ENCODE assay signal across 1 cellular context in genomic region chr12:131896080-131896810, GRCh38.
TF ChIP-seq lines count a peak whose summit lies in the region.

No MANE protein-coding gene starts in this region.

TF ChIP-seq in HepG2, 621 proteins besides CTCF, POLR2A, EP300 and RAD21 (continued from another document and continues in another):
- no peak for TF ChIP-seq HNF1A (IDR thresholded peaks at IDR 0.05; ENCODE audit: low read depth)
- TF ChIP-seq HNF1A (CRISPR knock-in tag; IDR thresholded peaks at IDR 0.05; ENCODE audit: borderline replicate concordance), result peak; percentile 45; the same call in 1 of the 2 replicates
- TF ChIP-seq ZNF124 (CRISPR knock-in tag; IDR thresholded peaks at IDR 0.05), result no peak
- no peak; the same call in 1 of the 2 replicates for TF ChIP-seq SOX5 (CRISPR knock-in tag; IDR thresholded peaks at IDR 0.05; ENCODE audit: borderline replicate concordance)
- no peak for TF ChIP-seq ELF4 (CRISPR knock-in tag; IDR thresholded peaks at IDR 0.05; ENCODE audit: borderline replicate concordance)
- TF ChIP-seq ZFP36 (IDR thresholded peaks at IDR 0.05; ENCODE audit: borderline replicate concordance, low read depth, low read length, partially characterized antibody), result no peak
- peak; percentile 67; the same call in 1 of the 2 replicates for TF ChIP-seq ZNF724P (CRISPR knock-in tag; IDR thresholded peaks at IDR 0.05; ENCODE audit: borderline replicate concordance)
- no peak for TF ChIP-seq CBX1 (IDR thresholded peaks at IDR 0.05; ENCODE audit: low read depth)
- no peak for TF ChIP-seq EEA1 (CRISPR knock-in tag; IDR thresholded peaks at IDR 0.05; ENCODE audit: borderline replicate concordance)
- TF ChIP-seq KLF11 (CRISPR knock-in tag; IDR thresholded peaks at IDR 0.05), result no peak
- peak; percentile 82 for TF ChIP-seq ERF (CRISPR knock-in tag; IDR thresholded peaks at IDR 0.05)
- TF ChIP-seq ZNF34 (CRISPR knock-in tag; IDR thresholded peaks at IDR 0.05; ENCODE audit: borderline replicate concordance), result no peak
- TF ChIP-seq NRL (CRISPR knock-in tag; IDR thresholded peaks at IDR 0.05; ENCODE audit: borderline replicate concordance), result peak; percentile 21; the same call in 1 of the 2 replicates
- no peak for TF ChIP-seq SETDB1 (CRISPR knock-in tag; IDR thresholded peaks at IDR 0.05; ENCODE audit: borderline replicate concordance)
- no peak for TF ChIP-seq ZNF260 (CRISPR knock-in tag; IDR thresholded peaks at IDR 0.05; ENCODE audit: borderline replicate concordance, low read depth)
- TF ChIP-seq ZBTB4 (CRISPR knock-in tag; IDR thresholded peaks at IDR 0.05; ENCODE audit: borderline replicate concordance), result no peak
- no peak for TF ChIP-seq NFE2 (CRISPR knock-in tag; IDR thresholded peaks at IDR 0.05)
- 0 out of 2 replicates have a peak, but pooled peaks have one; percentile 72 for TF ChIP-seq SRY (CRISPR knock-in tag; IDR thresholded peaks at IDR 0.05)
- TF ChIP-seq ZBTB8A (CRISPR knock-in tag; IDR thresholded peaks at IDR 0.05; ENCODE audit: borderline replicate concordance, low read depth), result peak; percentile 67; the same call in 1 of the 2 replicates
- TF ChIP-seq CHCHD3 (CRISPR knock-in tag; IDR thresholded peaks at IDR 0.05), result peak; percentile 17; the same call in 1 of the 2 replicates
- no peak for TF ChIP-seq ZNF75D (CRISPR knock-in tag; IDR thresholded peaks at IDR 0.05; ENCODE audit: borderline replicate concordance)
- TF ChIP-seq SMAD1 (CRISPR knock-in tag; IDR thresholded peaks at IDR 0.05; ENCODE audit: borderline replicate concordance, low read depth), result no peak
- no peak for TF ChIP-seq TEF (CRISPR knock-in tag; IDR thresholded peaks at IDR 0.05)
- TF ChIP-seq ASH2L (IDR thresholded peaks at IDR 0.05; ENCODE audit: insufficient read length, low read depth, low read length), result no peak
- TF ChIP-seq CCAR2 (optimal IDR thresholded peaks at IDR 0.05; ENCODE audit: low read depth, low read length), result no peak
- TF ChIP-seq TGIF2 (CRISPR knock-in tag; IDR thresholded peaks at IDR 0.05), result peak; percentile 68; the same call in 1 of the 2 replicates
- no peak for TF ChIP-seq ZNF577 (CRISPR knock-in tag; IDR thresholded peaks at IDR 0.05; ENCODE audit: borderline replicate concordance, low read depth)
- TF ChIP-seq PHF21A (CRISPR knock-in tag; IDR thresholded peaks at IDR 0.05), result peak; percentile 67; the same call in 1 of the 2 replicates
- TF ChIP-seq ZMAT5 (CRISPR knock-in tag; IDR thresholded peaks at IDR 0.05; ENCODE audit: borderline replicate concordance, low read depth), result no peak
- no peak for TF ChIP-seq ZNF468 (CRISPR knock-in tag; IDR thresholded peaks at IDR 0.05)
- peak; percentile 78 for TF ChIP-seq CREB1 (IDR thresholded peaks at IDR 0.05)
- no peak for TF ChIP-seq CREB1 (CRISPR knock-in tag; IDR thresholded peaks at IDR 0.05)
- no peak; the same call in 1 of the 2 replicates for TF ChIP-seq NKX3-1 (CRISPR knock-in tag; IDR thresholded peaks at IDR 0.05)
- TF ChIP-seq ARNT2 (CRISPR knock-in tag; IDR thresholded peaks at IDR 0.05; ENCODE audit: low read depth), result peak; percentile 48; the same call in 1 of the 2 replicates
- 0 out of 2 replicates have a peak, but pooled peaks have one; percentile 51 for TF ChIP-seq LBX2 (CRISPR knock-in tag; IDR thresholded peaks at IDR 0.05; ENCODE audit: borderline replicate concordance)
- peak; percentile 43; the same call in 1 of the 2 replicates for TF ChIP-seq ZNF232 (CRISPR knock-in tag; IDR thresholded peaks at IDR 0.05; ENCODE audit: borderline replicate concordance)
- no peak for TF ChIP-seq JARID2 (CRISPR knock-in tag; IDR thresholded peaks at IDR 0.05; ENCODE audit: insufficient replicate concordance)
- TF ChIP-seq HDAC6 (IDR thresholded peaks at IDR 0.05; ENCODE audit: low read depth, low read length), result no peak
- peak; percentile 83; the same call in 1 of the 2 replicates for TF ChIP-seq CCDC6 (CRISPR knock-in tag; IDR thresholded peaks at IDR 0.05)
- TF ChIP-seq BRF2 (CRISPR knock-in tag; IDR thresholded peaks at IDR 0.05), result no peak
- TF ChIP-seq NR1H2 (CRISPR knock-in tag; IDR thresholded peaks at IDR 0.05; ENCODE audit: borderline replicate concordance, low read depth), result no peak
- TF ChIP-seq ZNF710 (CRISPR knock-in tag; IDR thresholded peaks at IDR 0.05; ENCODE audit: borderline replicate concordance), result peak; percentile 72
- TF ChIP-seq ZNF691 (CRISPR knock-in tag; IDR thresholded peaks at IDR 0.05; ENCODE audit: borderline replicate concordance, low read depth), result no peak
- no peak for TF ChIP-seq ZBTB3 (CRISPR knock-in tag; IDR thresholded peaks at IDR 0.05; ENCODE audit: borderline replicate concordance, low read depth)
- 0 out of 2 replicates have a peak, but pooled peaks have one; percentile 36 for TF ChIP-seq ZNF317 (CRISPR knock-in tag; IDR thresholded peaks at IDR 0.05)
- TF ChIP-seq HES4 (CRISPR knock-in tag; IDR thresholded peaks at IDR 0.05; ENCODE audit: borderline replicate concordance), result peak; percentile 77; the same call in 1 of the 2 replicates
- no peak for TF ChIP-seq AFF4 (CRISPR knock-in tag; IDR thresholded peaks at IDR 0.05)
- no peak for TF ChIP-seq ZNF781 (CRISPR knock-in tag; IDR thresholded peaks at IDR 0.05; ENCODE audit: borderline replicate concordance, not compliant biosample characterization)
- TF ChIP-seq CBX5 (CRISPR knock-in tag; IDR thresholded peaks at IDR 0.05; ENCODE audit: borderline replicate concordance), result no peak; the same call in 1 of the 2 replicates
- TF ChIP-seq KMT2B (CRISPR knock-in tag; IDR thresholded peaks at IDR 0.05), result peak; percentile 73; the same call in 1 of the 2 replicates
- TF ChIP-seq ZNF335 (CRISPR knock-in tag; IDR thresholded peaks at IDR 0.05), result 0 out of 2 replicates have a peak, but pooled peaks have one; percentile 20
